1 cellular context compared by ENCODE assay signal in the genomic region with DNA sequence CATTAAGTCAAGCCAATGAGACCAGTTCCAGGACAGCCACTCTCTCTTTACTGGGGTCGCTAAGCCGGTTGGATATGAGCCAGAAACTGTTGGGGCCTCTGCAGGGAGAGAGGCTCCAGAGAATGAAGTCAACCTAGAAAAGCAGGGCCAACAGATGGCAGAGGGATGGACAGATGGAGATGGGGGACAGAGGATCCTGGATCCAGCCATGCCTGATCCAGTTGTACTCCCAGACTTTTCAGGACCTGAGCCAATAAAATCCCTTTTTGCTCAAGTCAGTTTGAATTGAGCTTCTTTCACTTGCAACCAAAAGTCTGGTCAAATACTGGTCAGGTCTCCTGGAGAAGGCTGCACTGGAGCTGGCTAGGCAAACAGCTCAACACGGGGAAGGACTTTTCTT.
TF ChIP-seq lines count a peak whose summit lies in the region.

No MANE protein-coding gene starts in this region.

TF ChIP-seq in SK-N-SH, 30 proteins besides CTCF, POLR2A, EP300 and RAD21 (continued from another document):
- TF ChIP-seq, protein P1, sequence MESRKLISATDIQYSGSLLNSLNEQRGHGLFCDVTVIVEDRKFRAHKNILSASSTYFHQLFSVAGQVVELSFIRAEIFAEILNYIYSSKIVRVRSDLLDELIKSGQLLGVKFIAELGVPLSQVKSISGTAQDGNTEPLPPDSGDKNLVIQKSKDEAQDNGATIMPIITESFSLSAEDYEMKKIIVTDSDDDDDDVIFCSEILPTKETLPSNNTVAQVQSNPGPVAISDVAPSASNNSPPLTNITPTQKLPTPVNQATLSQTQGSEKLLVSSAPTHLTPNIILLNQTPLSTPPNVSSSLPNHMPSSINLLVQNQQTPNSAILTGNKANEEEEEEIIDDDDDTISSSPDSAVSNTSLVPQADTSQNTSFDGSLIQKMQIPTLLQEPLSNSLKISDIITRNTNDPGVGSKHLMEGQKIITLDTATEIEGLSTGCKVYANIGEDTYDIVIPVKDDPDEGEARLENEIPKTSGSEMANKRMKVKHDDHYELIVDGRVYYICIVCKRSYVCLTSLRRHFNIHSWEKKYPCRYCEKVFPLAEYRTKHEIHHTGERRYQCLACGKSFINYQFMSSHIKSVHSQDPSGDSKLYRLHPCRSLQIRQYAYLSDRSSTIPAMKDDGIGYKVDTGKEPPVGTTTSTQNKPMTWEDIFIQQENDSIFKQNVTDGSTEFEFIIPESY (IDR thresholded peaks at IDR 0.05; ENCODE audit: borderline replicate concordance, low read depth), result no peak
- no peak for TF ChIP-seq EZH2phosphoT487 (IDR thresholded peaks at IDR 0.05; ENCODE audit: borderline replicate concordance, low read depth)
- TF ChIP-seq, protein P2, sequence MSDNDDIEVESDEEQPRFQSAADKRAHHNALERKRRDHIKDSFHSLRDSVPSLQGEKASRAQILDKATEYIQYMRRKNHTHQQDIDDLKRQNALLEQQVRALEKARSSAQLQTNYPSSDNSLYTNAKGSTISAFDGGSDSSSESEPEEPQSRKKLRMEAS (IDR thresholded peaks at IDR 0.05; ENCODE audit: low read depth), result no peak
- TF ChIP-seq NFIC (IDR thresholded peaks at IDR 0.05; ENCODE audit: borderline replicate concordance), result no peak
- no peak for TF ChIP-seq FOXJ3 (CRISPR knock-in tag; IDR thresholded peaks at IDR 0.05)
- no peak for TF ChIP-seq TAF1 (IDR thresholded peaks at IDR 0.05; ENCODE audit: borderline replicate concordance, low read depth, low read length)
- TF ChIP-seq, protein P3, sequence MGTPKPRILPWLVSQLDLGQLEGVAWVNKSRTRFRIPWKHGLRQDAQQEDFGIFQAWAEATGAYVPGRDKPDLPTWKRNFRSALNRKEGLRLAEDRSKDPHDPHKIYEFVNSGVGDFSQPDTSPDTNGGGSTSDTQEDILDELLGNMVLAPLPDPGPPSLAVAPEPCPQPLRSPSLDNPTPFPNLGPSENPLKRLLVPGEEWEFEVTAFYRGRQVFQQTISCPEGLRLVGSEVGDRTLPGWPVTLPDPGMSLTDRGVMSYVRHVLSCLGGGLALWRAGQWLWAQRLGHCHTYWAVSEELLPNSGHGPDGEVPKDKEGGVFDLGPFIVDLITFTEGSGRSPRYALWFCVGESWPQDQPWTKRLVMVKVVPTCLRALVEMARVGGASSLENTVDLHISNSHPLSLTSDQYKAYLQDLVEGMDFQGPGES (IDR thresholded peaks at IDR 0.05; ENCODE audit: low read depth, low read length), result no peak
- no peak for TF ChIP-seq FOXM1 (IDR thresholded peaks at IDR 0.05; ENCODE audit: low read depth)
- TF ChIP-seq TEAD4 (IDR thresholded peaks at IDR 0.05; ENCODE audit: borderline replicate concordance, insufficient read depth), result no peak
- no peak for TF ChIP-seq TCF12 (IDR thresholded peaks at IDR 0.05)
